Comparison of ENCODE assay signal across 1 cellular context in genomic region chr20:53910312-53911002, GRCh38.
TF ChIP-seq lines count a peak whose summit lies in the region.

No MANE protein-coding gene starts in this region.

TF ChIP-seq in H1, 55 proteins besides CTCF, POLR2A, EP300 and RAD21 (continued from another document):
- TF ChIP-seq ASH2L (IDR thresholded peaks at IDR 0.05; ENCODE audit: low read length) (no peak), BRCA1 (IDR thresholded peaks at IDR 0.05; ENCODE audit: low read depth, low read length) (no peak), CHD1 (IDR thresholded peaks at IDR 0.05; ENCODE audit: low read depth, low read length) (no peak)
